ENCODE assay signal across 8 cellular contexts in the genomic region with DNA sequence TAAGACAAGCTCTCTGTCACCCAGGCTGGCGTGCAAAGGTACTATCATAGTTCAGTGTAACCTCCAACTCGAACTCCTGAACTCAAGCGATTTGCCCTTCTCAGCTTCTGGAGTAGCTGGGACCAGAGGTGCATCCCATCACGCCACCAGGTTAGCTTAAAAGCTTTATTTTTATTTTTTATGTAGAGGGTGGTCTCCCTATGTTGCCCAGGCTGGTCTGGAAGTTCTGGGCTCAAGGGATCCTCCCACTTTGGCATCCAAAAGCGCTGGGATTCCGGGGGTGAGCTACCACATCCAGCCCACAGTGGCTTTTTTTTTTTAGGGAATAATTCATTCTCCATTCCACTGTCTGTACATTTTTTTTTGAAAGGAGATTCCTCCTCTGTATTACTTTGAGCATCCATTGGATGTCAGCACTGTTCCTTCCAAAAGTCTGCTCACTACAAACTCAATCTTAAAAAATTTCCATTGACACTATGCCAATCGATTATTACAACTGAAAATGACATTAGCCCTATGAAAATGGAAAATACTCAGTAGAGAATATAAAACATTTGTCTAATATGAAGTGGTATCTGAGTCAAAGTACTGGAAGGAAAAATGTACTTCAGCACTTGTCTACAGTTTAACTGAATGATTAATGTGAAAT. TPM values are rescaled to one million over a fixed set of nuclear protein-coding genes. Genes with fewer than 3 reads are reported as not detected.
DNase-seq lines count a peak whose midpoint lies in the region; ATAC-seq and TF ChIP-seq lines count a peak whose summit lies in the region.

No MANE protein-coding gene starts in this region.

- ATAC-seq in central memory CD8-positive, alpha-beta T cell (replicated peaks; ENCODE audit: extremely low read depth, poor library complexity, severe bottlenecking), result no peak
- ATAC-seq in GM21515 (IDR thresholded peaks at IDR 0.05; ENCODE audit: unreplicated experiment), result no peak

- H3K4me3 Mint-ChIP-seq in activated naive CD4-positive, alpha-beta T cell treated with anti-CD3 and anti-CD28 coated beads, Interleukin-2, amount 10 ng/mL, durations not matched to agents 7 days and 5 days, result peak overlapping the region; percentile 86
- peak overlapping the region; percentile 95 for H3K4me3 Mint-ChIP-seq in central memory CD8-positive, alpha-beta T cell
- peak overlapping the region; percentile 98 for H3K4me3 Mint-ChIP-seq in type B pancreatic cell

- peak; percentile 46 for TF ChIP-seq CTCF in type B pancreatic cell (conservative IDR thresholded peaks at IDR 0.05)

- H3K27ac Mint-ChIP-seq in activated naive CD4-positive, alpha-beta T cell treated with anti-CD3 and anti-CD28 coated beads, Interleukin-2, amount 10 ng/mL, durations not matched to agents 7 days and 5 days, result peak overlapping the region; percentile 100
- peak overlapping the region; percentile 100 for H3K27ac Mint-ChIP-seq in central memory CD8-positive, alpha-beta T cell (ENCODE audit: low read depth)
- peak overlapping the region; percentile 100 for H3K27ac Mint-ChIP-seq in type B pancreatic cell

- CTCF ChIA-PET in activated naive CD4-positive, alpha-beta T cell treated with anti-CD3 and anti-CD28 coated beads, Interleukin-2, amount 10 ng/mL, durations not matched to agents 7 days and 5 days (lab: Charles Lee), result interaction anchor here (0.5 to 3.2 kb wide), 15 partner anchors 9 to 615 kb away, joined by 3 to 24 read pairs (median 3); partner anchors contain the start of gene CNTF

- peaks cover 4% of the 10 kb centered on the region for H3K27me3 Mint-ChIP-seq in activated naive CD4-positive, alpha-beta T cell treated with anti-CD3 and anti-CD28 coated beads, Interleukin-2, amount 10 ng/mL, durations not matched to agents 7 days and 5 days
- no peaks in the 10 kb centered on the region for H3K27me3 Mint-ChIP-seq in central memory CD8-positive, alpha-beta T cell
- no peaks in the 10 kb centered on the region for H3K27me3 Mint-ChIP-seq in type B pancreatic cell

- H3K9me3 Mint-ChIP-seq in activated naive CD4-positive, alpha-beta T cell treated with anti-CD3 and anti-CD28 coated beads, Interleukin-2, amount 10 ng/mL, durations not matched to agents 7 days and 5 days, result no peaks in the 10 kb centered on the region
- no peaks in the 10 kb centered on the region for H3K9me3 Mint-ChIP-seq in central memory CD8-positive, alpha-beta T cell
- no peaks in the 10 kb centered on the region for H3K9me3 Mint-ChIP-seq in type B pancreatic cell

- peaks cover 60% of the 10 kb centered on the region for H3K4me1 Mint-ChIP-seq in activated naive CD4-positive, alpha-beta T cell treated with anti-CD3 and anti-CD28 coated beads, Interleukin-2, amount 10 ng/mL, durations not matched to agents 7 days and 5 days
- H3K4me1 Mint-ChIP-seq in central memory CD8-positive, alpha-beta T cell, result peaks cover 75% of the 10 kb centered on the region
- H3K4me1 Mint-ChIP-seq in type B pancreatic cell (ENCODE audit: unreplicated experiment), result peaks cover 20% of the 10 kb centered on the region

- no peak for DNase-seq in activated naive CD4-positive, alpha-beta T cell treated with anti-CD3 and anti-CD28 coated beads, Interleukin-2, amount 10 ng/mL, durations not matched to agents 7 days and 5 days
- DNase-seq in activated naive CD4-positive, alpha-beta T cell treated with anti-CD3 and anti-CD28 coated beads, Interleukin-2, amount 50 U/mL, for 16 hours, result no peak
- peak; percentile 21 for DNase-seq in NCI-H446 treated with DMSO at 0.1 percent for 48 hours (lab: John Stamatoyannopoulos, UW)
- no peak for DNase-seq in central memory CD8-positive, alpha-beta T cell (ENCODE audit: low spot score in 2 of 2)
- DNase-seq in medulla oblongata (ENCODE audit: extremely low spot score), result peak; percentile 58
- no peak for DNase-seq in type B pancreatic cell (ENCODE audit: extremely low spot score, unreplicated experiment)
- no peak for DNase-seq in NK-92 (lab: John Stamatoyannopoulos, UW; ENCODE audit: unreplicated experiment)

- H3K36me3 Mint-ChIP-seq in activated naive CD4-positive, alpha-beta T cell treated with anti-CD3 and anti-CD28 coated beads, Interleukin-2, amount 10 ng/mL, durations not matched to agents 7 days and 5 days, result peaks cover 27% of the 10 kb centered on the region
- peaks cover 50% of the 10 kb centered on the region for H3K36me3 Mint-ChIP-seq in central memory CD8-positive, alpha-beta T cell (ENCODE audit: insufficient read depth)
- no peaks in the 10 kb centered on the region for H3K36me3 Mint-ChIP-seq in type B pancreatic cell

RNA-seq across cellular contexts. Expression of gene LPXN, which starts 1.3 kb away (rescaled TPM):
- 4.5 and 4.7 TPM in 2 replicates for total RNA-seq in type B pancreatic cell (ENCODE audit: low replicate concordance)

RNA-seq across cellular contexts. Expression of gene ZFP91, which starts 1.9 kb away (rescaled TPM):
- total RNA-seq in type B pancreatic cell (ENCODE audit: low replicate concordance), result 39.6 and 43.6 TPM in 2 replicates

RNA-seq across cellular contexts. Expression of gene CNTF, which starts 45.5 kb away (rescaled TPM):
- 1.6 and 2.0 TPM in 2 replicates for total RNA-seq in type B pancreatic cell (ENCODE audit: low replicate concordance)

Comparison
In these comparisons a context has a peak if more than half of its experiments do, and no peak if none do; other contexts are left out.
1. DNase-seq: peak in NCI-H446 treated with DMSO at 0.1 percent for 48 hours (single experiment) and medulla oblongata (single experiment); none in activated naive CD4-positive, alpha-beta T cell treated with anti-CD3 and anti-CD28 coated beads, Interleukin-2, amount 10 ng/mL, durations not matched to agents 7 days and 5 days (single experiment), activated naive CD4-positive, alpha-beta T cell treated with anti-CD3 and anti-CD28 coated beads, Interleukin-2, amount 50 U/mL, for 16 hours (single experiment), central memory CD8-positive, alpha-beta T cell (0 of 2), type B pancreatic cell (single experiment) and NK-92 (single experiment).
2. Peak in every context shown above with its lines, with median percentiles within 50 percentile points of each other: H3K27ac Mint-ChIP-seq and H3K4me3 Mint-ChIP-seq.